Comparison of ENCODE assay signal across 1 cellular context in genomic region chr1:161905269-161905884, GRCh38.
TF ChIP-seq lines count a peak whose summit lies in the region.

No MANE protein-coding gene starts in this region.

TF ChIP-seq in HCT116, 20 proteins besides CTCF, POLR2A, EP300 and RAD21 (continued from another document):
- no peak for TF ChIP-seq REST (IDR thresholded peaks at IDR 0.05; ENCODE audit: low read depth)
- TF ChIP-seq YY1 (IDR thresholded peaks at IDR 0.05; ENCODE audit: extremely low read depth, insufficient replicate concordance, low read depth, low read length), result no peak
- no peak for TF ChIP-seq EGR1 (IDR thresholded peaks at IDR 0.05; ENCODE audit: low read depth)
- no peak for TF ChIP-seq SRF (IDR thresholded peaks at IDR 0.05; ENCODE audit: low read depth)
- no peak for TF ChIP-seq SIN3A (IDR thresholded peaks at IDR 0.05; ENCODE audit: low read depth)
- no peak for TF ChIP-seq TCF7L2 (IDR thresholded peaks at IDR 0.05; ENCODE audit: borderline replicate concordance, extremely low read depth, insufficient read depth, insufficient read length)
